14 cellular contexts compared by ENCODE assay signal in the genomic region with DNA sequence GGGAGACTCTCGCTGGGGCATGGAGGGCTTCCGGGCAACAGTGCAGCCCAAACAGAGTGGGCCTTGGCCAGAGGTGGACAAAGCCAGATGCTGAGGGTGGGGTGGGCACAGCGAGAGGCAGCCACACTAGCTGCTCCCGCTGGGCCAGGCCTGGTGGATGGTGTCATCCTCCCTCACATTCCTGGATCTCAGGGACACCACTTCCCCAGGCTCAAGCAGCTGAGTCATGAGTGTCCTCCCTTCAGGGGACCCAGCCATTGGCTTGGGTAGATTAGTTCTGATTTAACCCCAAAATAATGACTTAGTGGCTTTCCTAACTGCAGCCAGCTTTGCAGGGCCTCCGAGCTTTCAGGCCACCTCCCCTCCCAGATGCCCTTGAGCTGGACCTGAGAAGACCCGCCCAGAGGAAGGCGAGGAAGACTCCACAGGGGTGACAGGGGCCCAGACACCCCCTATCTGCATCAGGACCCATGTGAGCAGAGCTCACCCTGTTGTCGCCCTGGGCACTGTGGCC. TPM values are rescaled to one million over a fixed set of nuclear protein-coding genes. Genes with fewer than 3 reads are reported as not detected.
DNase-seq lines count a peak whose midpoint lies in the region; ATAC-seq and TF ChIP-seq lines count a peak whose summit lies in the region.
"Had no signal": no experiment of that assay in that cellular context is flagged by ENCODE, and none has a peak within 500 bp of the region (broad histone marks: within the 10 kb centered on the region; RNA-seq: fewer than 3 reads in every experiment).

No MANE protein-coding gene starts in this region.

- H3K27ac ChIP-seq in GM23248 = peak overlapping the region; percentile 84
- H3K27ac ChIP-seq in smooth muscle cell (ENCODE audit: low read depth) = peak overlapping the region; percentile 19

- peak overlapping the region; percentile 41 for H3K4me2 ChIP-seq in GM23248 (ENCODE audit: unreplicated experiment)
- peak overlapping the region; percentile 40 for H3K4me2 ChIP-seq in smooth muscle cell

- H4K20me1 ChIP-seq in GM23248 (ENCODE audit: insufficient read depth) (no peaks in the 10 kb centered on the region), smooth muscle cell (ENCODE audit: low read depth) (no peaks in the 10 kb centered on the region)

- no peak overlapping the region for H3K4me3 Mint-ChIP-seq in stimulated activated effector memory CD8-positive, alpha-beta T cell treated with anti-CD3 and anti-CD28 coated beads, Interleukin-12 subunit alpha, Interleukin-12 subunit beta, amount 100 ng/mL, for 72 hours
- H3K4me3 Mint-ChIP-seq: activated CD4-positive, alpha-beta T cell treated with anti-CD3 and anti-CD28 coated beads, Interleukin-2, amount 10 ng/mL, durations not matched to agents 7 days and 5 days; central memory CD8-positive, alpha-beta T cell had no signal

- DNase-seq in GM23248 (peak; percentile 93), RPMI7951 (ENCODE audit: low read depth) (peak; percentile 96), glomerular visceral epithelial cell (ENCODE audit: extremely low spot score) (peak; percentile 71), smooth muscle cell (lab: John Stamatoyannopoulos, UW; ENCODE audit: unreplicated experiment) (no peak), D341Med (ENCODE audit: low spot score) (no peak)
- no peak for DNase-seq in stimulated activated CD4-positive, alpha-beta T cell treated with anti-CD3 and anti-CD28 coated beads, Interleukin-4, amount 100 ng/mL, for 24 hours
- no peak for DNase-seq in stimulated activated effector memory CD8-positive, alpha-beta T cell treated with anti-CD3 and anti-CD28 coated beads, Interleukin-12 subunit alpha, Interleukin-12 subunit beta, amount 100 ng/mL, for 72 hours (ENCODE audit: low spot score in 2 of 2)
- DNase-seq: activated CD4-positive, alpha-beta T cell treated with anti-CD3 and anti-CD28 coated beads, Interleukin-2, amount 10 ng/mL, durations not matched to agents 7 days and 5 days; esophagus squamous epithelium; NCI-H1105 treated with DMSO at 0.1 percent for 48 hours; NCI-H82; stimulated activated CD4-positive, alpha-beta T cell treated with anti-CD3 and anti-CD28 coated beads, Interleukin-2, amount 100 ng/mL, for 24 hours; stimulated activated naive CD8-positive, alpha-beta T cell treated with anti-CD3 and anti-CD28 coated beads, Interleukin-15, Interleukin-2, amounts not matched to agents 100 U/mL and 50 U/mL, for 24 hours had no signal

- ATAC-seq in stimulated activated effector memory CD8-positive, alpha-beta T cell treated with anti-CD3 and anti-CD28 coated beads, Interleukin-12 subunit alpha, Interleukin-12 subunit beta, amount 100 ng/mL, for 72 hours = no peak
- ATAC-seq: stimulated activated naive CD8-positive, alpha-beta T cell treated with anti-CD3 and anti-CD28 coated beads, Interleukin-15, Interleukin-2, amounts not matched to agents 100 U/mL and 50 U/mL, for 24 hours had no signal

- H3K4me1 ChIP-seq in GM23248 (ENCODE audit: insufficient read depth) (peaks cover 41% of the 10 kb centered on the region), smooth muscle cell (ENCODE audit: low read depth) (peaks cover 6% of the 10 kb centered on the region)

- H3K4me1 Mint-ChIP-seq in stimulated activated effector memory CD8-positive, alpha-beta T cell treated with anti-CD3 and anti-CD28 coated beads, Interleukin-12 subunit alpha, Interleukin-12 subunit beta, amount 100 ng/mL, for 72 hours = peaks cover 18% of the 10 kb centered on the region

- H3K9ac ChIP-seq in GM23248 (peak overlapping the region; percentile 68), smooth muscle cell (ENCODE audit: low read depth) (no peak overlapping the region)

- peaks cover 19% of the 10 kb centered on the region for H3K79me2 ChIP-seq in GM23248 (ENCODE audit: insufficient read depth)
- no peaks in the 10 kb centered on the region for H3K79me2 ChIP-seq in smooth muscle cell (ENCODE audit: low read depth)

- no peak for TF ChIP-seq CTCF in smooth muscle cell (IDR thresholded peaks at IDR 0.05; ENCODE audit: borderline replicate concordance, insufficient read depth, poor library complexity, severe bottlenecking)

- H3F3A ChIP-seq in GM23248 (ENCODE audit: insufficient read depth) (no peaks in the 10 kb centered on the region), smooth muscle cell (ENCODE audit: low read depth) (no peaks in the 10 kb centered on the region)

- H3K36me3 Mint-ChIP-seq in stimulated activated effector memory CD8-positive, alpha-beta T cell treated with anti-CD3 and anti-CD28 coated beads, Interleukin-12 subunit alpha, Interleukin-12 subunit beta, amount 100 ng/mL, for 72 hours = peaks cover 6% of the 10 kb centered on the region

- no peaks in the 10 kb centered on the region for H3K27me3 ChIP-seq in GM23248 (replicated peaks; ENCODE audit: insufficient read depth)
- no peaks in the 10 kb centered on the region for H3K27me3 ChIP-seq in smooth muscle cell (ENCODE audit: low read depth)
- H3K27me3 ChIP-seq: esophagus squamous epithelium had no signal

- H3K9me2 ChIP-seq in GM23248 (ENCODE audit: insufficient read depth) = no peaks in the 10 kb centered on the region

- no peaks in the 10 kb centered on the region for H3K36me3 ChIP-seq in GM23248 (ENCODE audit: low read depth)
- no peaks in the 10 kb centered on the region for H3K36me3 ChIP-seq in smooth muscle cell (ENCODE audit: low read depth)
- H3K36me3 ChIP-seq: esophagus squamous epithelium had no signal

- in situ Hi-C loops in GM23248 (cut with MboI) = loop anchor here (10.0 kb wide), 1 partner anchor 82 kb away; no protein-coding TSS in a partner anchor

- no peak overlapping the region for H3K27ac Mint-ChIP-seq in stimulated activated effector memory CD8-positive, alpha-beta T cell treated with anti-CD3 and anti-CD28 coated beads, Interleukin-12 subunit alpha, Interleukin-12 subunit beta, amount 100 ng/mL, for 72 hours
- H3K27ac Mint-ChIP-seq: activated CD4-positive, alpha-beta T cell treated with anti-CD3 and anti-CD28 coated beads, Interleukin-2, amount 10 ng/mL, durations not matched to agents 7 days and 5 days had no signal

- WGBS in GM23248 (ENCODE audit: low coverage in 1 of 2, low lambda C conversion rate in 2 of 2, missing lambda C conversion rate in 2 of 2), 2 experiments = 4 to 10% methylated on average over 8 of the region's 8 CpGs
- 47% methylated on average over 8 of the region's 8 CpGs for WGBS in smooth muscle cell (ENCODE audit: low lambda C conversion rate)

- 0 out of 2 replicates have a peak overlapping the region, but pooled peaks have one; percentile 6 for H2AFZ ChIP-seq in GM23248
- no peak overlapping the region for H2AFZ ChIP-seq in smooth muscle cell (ENCODE audit: low read depth)

- H3K9me3 Mint-ChIP-seq in stimulated activated effector memory CD8-positive, alpha-beta T cell treated with anti-CD3 and anti-CD28 coated beads, Interleukin-12 subunit alpha, Interleukin-12 subunit beta, amount 100 ng/mL, for 72 hours = no peaks in the 10 kb centered on the region
- H3K9me3 Mint-ChIP-seq: activated CD4-positive, alpha-beta T cell treated with anti-CD3 and anti-CD28 coated beads, Interleukin-2, amount 10 ng/mL, durations not matched to agents 7 days and 5 days; central memory CD8-positive, alpha-beta T cell had no signal

- H3K9me3 ChIP-seq in GM23248 (ENCODE audit: low read depth) = no peaks in the 10 kb centered on the region
- no peaks in the 10 kb centered on the region for H3K9me3 ChIP-seq in smooth muscle cell (replicated peaks; ENCODE audit: low read depth)
- H3K9me3 ChIP-seq: esophagus squamous epithelium had no signal

- H3K4me3 ChIP-seq in GM23248 (no peak overlapping the region), smooth muscle cell (no peak overlapping the region)
- H3K4me3 ChIP-seq: esophagus squamous epithelium had no signal

RNA-seq across cellular contexts. Expression of gene WNT7B, which starts 25.9 kb away (rescaled TPM):
- 0.25 TPM in 1 of 2 replicates, not detected in the other for total RNA-seq in GM23248 (2014; rRNA removed; shearing (Covaris generic))
- polyA plus RNA-seq in GM23248 (2016; fragmentation: Nextera tagmentation; extraction: Ambion mirVana) (0.10 TPM in 1 of 2 replicates, not detected in the other), smooth muscle cell (0.69 and 3.2 TPM in 2 replicates)
- total RNA-seq in RPMI7951 (2014; rRNA removed; shearing (Covaris generic)) = 17.3 and 21.3 TPM in 2 replicates
- total RNA-seq in smooth muscle cell = 0.45 and 1.6 TPM in 2 replicates
- total RNA-seq: activated CD4-positive, alpha-beta T cell treated with anti-CD3 and anti-CD28 coated beads, Interleukin-2, amount 10 ng/mL, durations not matched to agents 7 days and 5 days had no signal

Comparison
In these comparisons a context has a peak if more than half of its experiments do, and no peak if none do; other contexts are left out.
1. DNase-seq: peak in GM23248 (single experiment), RPMI7951 (single experiment) and glomerular visceral epithelial cell (single experiment); none in smooth muscle cell (single experiment), D341Med (single experiment), stimulated activated CD4-positive, alpha-beta T cell treated with anti-CD3 and anti-CD28 coated beads, Interleukin-4, amount 100 ng/mL, for 24 hours (single experiment) and stimulated activated effector memory CD8-positive, alpha-beta T cell treated with anti-CD3 and anti-CD28 coated beads, Interleukin-12 subunit alpha, Interleukin-12 subunit beta, amount 100 ng/mL, for 72 hours (0 of 2).